Comparison of ENCODE assay signal across 2 cellular contexts in genomic region chr1:225146478-225146877, GRCh38.
TF ChIP-seq lines count a peak whose summit lies in the region.

No MANE protein-coding gene starts in this region.

TF ChIP-seq in GM23338, 12 proteins besides CTCF, POLR2A, EP300 and RAD21 (continued from another document):
- TF ChIP-seq ZNF462 (CRISPR knock-in tag; IDR thresholded peaks at IDR 0.05): no peak
- TF ChIP-seq REST (IDR thresholded peaks at IDR 0.05; ENCODE audit: unreplicated experiment): no peak
- no peak for TF ChIP-seq NANOG (IDR thresholded peaks at IDR 0.05; ENCODE audit: borderline replicate concordance)
- no peak for TF ChIP-seq EZH2 (IDR thresholded peaks at IDR 0.05; ENCODE audit: low read depth, unreplicated experiment)
- no peak for TF ChIP-seq JUNB (IDR thresholded peaks at IDR 0.05; ENCODE audit: unreplicated experiment)

TF ChIP-seq in WTC11, 78 proteins besides CTCF, POLR2A, EP300 and RAD21 (continued from another document):
- TF ChIP-seq HMGXB4 (CRISPR knock-in tag; IDR thresholded peaks at IDR 0.05) (no peak), CBFB (CRISPR knock-in tag; IDR thresholded peaks at IDR 0.05; ENCODE audit: low read depth) (no peak), ZNF425 (CRISPR knock-in tag; conservative IDR thresholded peaks at IDR 0.05) (no peak), ETV6 (CRISPR knock-in tag; IDR thresholded peaks at IDR 0.05) (no peak), JAZF1 (CRISPR knock-in tag; IDR thresholded peaks at IDR 0.05) (no peak), PRDM15 (CRISPR knock-in tag; IDR thresholded peaks at IDR 0.05) (no peak), GRHL2 (CRISPR knock-in tag; IDR thresholded peaks at IDR 0.05; ENCODE audit: insufficient replicate concordance, severe bottlenecking) (no peak), IRF1 (CRISPR knock-in tag; IDR thresholded peaks at IDR 0.05) (no peak), NFATC4 (CRISPR knock-in tag; IDR thresholded peaks at IDR 0.05) (no peak), ZNF532 (CRISPR knock-in tag; IDR thresholded peaks at IDR 0.05; ENCODE audit: borderline replicate concordance) (no peak), E2F4 (CRISPR knock-in tag; IDR thresholded peaks at IDR 0.05; ENCODE audit: borderline replicate concordance, low read depth) (no peak), FOXK1 (CRISPR knock-in tag; IDR thresholded peaks at IDR 0.05) (no peak), OVOL2 (CRISPR knock-in tag; IDR thresholded peaks at IDR 0.05; ENCODE audit: borderline replicate concordance) (no peak)
